ENCODE assay signal across 24 cellular contexts in the genomic region with DNA sequence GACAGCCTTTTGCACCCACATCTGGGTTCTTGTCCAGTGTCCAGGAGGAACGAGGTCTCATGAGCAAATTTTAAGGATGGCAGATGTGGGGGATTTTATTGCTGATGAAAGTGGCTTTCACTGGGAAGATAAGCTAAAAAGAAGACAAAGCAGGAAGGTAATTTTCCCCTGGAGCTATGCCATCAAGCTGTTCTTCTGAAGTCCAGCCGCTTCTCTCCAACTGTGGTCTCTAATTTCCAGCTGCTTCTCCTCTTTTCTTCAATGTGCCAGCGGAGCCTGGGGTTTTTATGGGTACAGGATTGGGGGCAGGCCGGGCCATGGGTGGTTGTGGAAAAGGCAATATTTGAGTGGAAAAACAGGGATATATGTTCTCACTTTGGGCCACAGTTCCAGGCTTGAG.
"Had no signal": no experiment of that assay in that cellular context is flagged by ENCODE, and none has a peak within 500 bp of the region (broad histone marks: within the 10 kb centered on the region; RNA-seq: fewer than 3 reads in every experiment).

No MANE protein-coding gene starts in this region.

- DNase-seq: colonic mucosa; cortex of kidney; effector CD8-positive, alpha-beta T cell; effector memory CD8-positive, alpha-beta T cell; endodermal cell; erythroblast; esophagus squamous epithelium; foreskin fibroblast; foreskin melanocyte; gastrocnemius medialis; glutamatergic neuron; head of caudate nucleus; heart right ventricle; hippocampal formation; left cardiac atrium; left lung; left ventricle myocardium superior; lower lobe of right lung; mesendoderm; midbrain; mucosa of descending colon; naive B cell had no signal

- H3K4me1 ChIP-seq: colonic mucosa, gastrocnemius medialis, heart right ventricle, left lung, lower lobe of right lung had no signal

- H3K9me3 ChIP-seq: colonic mucosa, esophagus squamous epithelium, gastrocnemius medialis, heart right ventricle, left lung, lower lobe of right lung, mucosa of descending colon had no signal

- H3K4me3 ChIP-seq: colonic mucosa, esophagus squamous epithelium, gastrocnemius medialis, heart right ventricle, left lung, lower lobe of right lung, mucosa of descending colon had no signal

- H3K27ac ChIP-seq: colonic mucosa, epithelial cell of prostate, esophagus squamous epithelium, gastrocnemius medialis, heart right ventricle, left lung, lower lobe of right lung had no signal

- ATAC-seq: effector memory CD8-positive, alpha-beta T cell; esophagus mucosa; gastrocnemius medialis; heart right ventricle; left cardiac atrium; left lung; left ventricle myocardium superior; lower lobe of right lung; mucosa of descending colon had no signal

- H3K27me3 ChIP-seq: colonic mucosa, gastrocnemius medialis, heart right ventricle, left lung had no signal

- H3K36me3 ChIP-seq: colonic mucosa, esophagus squamous epithelium, gastrocnemius medialis, heart right ventricle, left lung, lower lobe of right lung had no signal
